Comparison of ENCODE assay signal across 11 cellular contexts in the genomic region with DNA sequence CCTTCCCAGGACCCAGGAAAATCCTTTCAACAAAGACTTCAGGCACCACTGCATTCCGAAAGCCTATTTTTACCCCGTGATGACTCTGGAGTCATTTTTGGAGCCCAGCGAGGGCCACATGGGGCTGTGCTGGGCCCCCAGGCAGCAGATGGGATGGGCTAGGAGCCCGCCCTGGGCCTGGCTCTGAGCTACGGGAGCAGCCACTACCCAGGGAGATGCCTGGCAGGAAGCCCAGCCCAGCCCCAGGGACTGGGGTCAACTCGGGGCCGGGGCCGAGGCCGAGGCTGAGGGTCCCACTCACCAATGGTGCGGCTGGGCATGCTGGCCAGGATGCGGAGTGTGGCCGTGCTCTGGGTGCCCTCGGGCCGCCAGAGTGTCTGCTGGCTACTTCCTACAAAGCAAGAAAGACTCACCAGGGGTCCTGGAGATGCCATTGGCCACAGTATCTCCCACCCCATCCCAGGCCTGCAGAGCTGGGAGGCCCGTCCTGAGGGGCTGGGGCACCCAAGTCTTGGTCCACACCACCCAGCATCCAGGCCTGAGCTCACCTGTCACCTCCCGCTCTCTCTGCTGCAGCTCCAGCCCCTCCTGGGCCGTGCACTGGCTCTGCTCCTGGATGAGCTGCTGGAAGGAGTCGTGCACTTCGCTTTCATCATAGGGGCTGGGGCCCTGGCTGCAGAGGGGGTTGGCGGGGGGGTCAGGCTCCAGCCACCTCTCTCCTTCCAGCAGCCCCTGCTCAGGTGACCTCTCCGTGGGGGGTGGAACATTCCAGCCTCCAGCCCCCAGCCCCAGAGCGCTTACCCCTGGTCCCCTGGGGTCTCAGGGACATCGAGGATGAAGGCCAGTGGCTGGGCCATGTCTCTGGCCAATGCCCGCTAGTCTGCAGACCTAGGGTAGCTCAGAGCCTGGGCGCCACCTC. TPM values are rescaled to one million over a fixed set of nuclear protein-coding genes. Genes with fewer than 3 reads are reported as not detected.
DNase-seq lines count a peak whose midpoint lies in the region; ATAC-seq and TF ChIP-seq lines count a peak whose summit lies in the region.
"Had no signal": no experiment of that assay in that cellular context is flagged by ENCODE, and none has a peak within 500 bp of the region (broad histone marks: within the 10 kb centered on the region; RNA-seq: fewer than 3 reads in every experiment).

No MANE protein-coding gene starts in this region.

- intact Hi-C loops in left ventricle myocardium inferior (cut with micrococcal nuclease) = no loop called here

- H3K9me3 ChIP-seq in SJCRH30 (replicated peaks) (no peaks in the 10 kb centered on the region), left ventricle myocardium inferior (replicated peaks) (no peaks in the 10 kb centered on the region)

- H3K36me3 Mint-ChIP-seq in T-helper 2 cell treated with Interferon-gamma antibody and Interleukin-4, amounts not matched to agents 5 μg/mL and 100 μg/mL, for 36 hours (ENCODE audit: low read depth) = peaks cover 62% of the 10 kb centered on the region
- peaks cover 67 to 84% of the 10 kb centered on the region in 2 donors for H3K36me3 Mint-ChIP-seq in stimulated activated naive B cell treated with anti-CD40 and anti-IgM and Interleukin-4, amounts not matched to agents 10 μg/mL and 1 μg/mL and 100 μg/mL, for 72 hours

- peak overlapping the region; percentile 83 for H3K27ac Mint-ChIP-seq in T-helper 2 cell treated with Interferon-gamma antibody and Interleukin-4, amounts not matched to agents 5 μg/mL and 100 μg/mL, for 36 hours
- H3K27ac Mint-ChIP-seq in stimulated activated naive B cell treated with anti-CD40 and anti-IgM and Interleukin-4, amounts not matched to agents 10 μg/mL and 1 μg/mL and 100 μg/mL, for 72 hours = peak overlapping the region; percentile 98

- DNase-seq in T-helper 2 cell treated with Interferon-gamma antibody and Interleukin-4, amounts not matched to agents 5 μg/mL and 100 μg/mL, for 36 hours (ENCODE audit: low spot score) = no peak
- DNase-seq in T-helper 2 cell = no peak
- peak; percentile 68 to 78 for DNase-seq in SJCRH30
- peak; percentile 62 for DNase-seq in left ventricle myocardium inferior
- DNase-seq in stimulated activated naive B cell treated with anti-CD40 and anti-IgM and Interleukin-4, amounts not matched to agents 10 μg/mL and 1 μg/mL and 100 μg/mL, for 72 hours = peak; percentile 15
- no peak for DNase-seq in OCI-M1 (lab: John Stamatoyannopoulos, UW)
- no peak for DNase-seq in COLO668 (lab: John Stamatoyannopoulos, UW; ENCODE audit: unreplicated experiment)
- no peak for DNase-seq in DMS153 treated with DMSO at 0.1 percent for 48 hours (lab: John Stamatoyannopoulos, UW; ENCODE audit: unreplicated experiment)
- DNase-seq: NCI-H510A treated with DMSO at 0.1 percent for 48 hours had no signal

- H3K9me3 Mint-ChIP-seq in T-helper 2 cell treated with Interferon-gamma antibody and Interleukin-4, amounts not matched to agents 5 μg/mL and 100 μg/mL, for 36 hours = no peaks in the 10 kb centered on the region
- no peaks in the 10 kb centered on the region for H3K9me3 Mint-ChIP-seq in stimulated activated naive B cell treated with anti-CD40 and anti-IgM and Interleukin-4, amounts not matched to agents 10 μg/mL and 1 μg/mL and 100 μg/mL, for 72 hours

- H3K4me1 ChIP-seq in SJCRH30 (peaks cover 27% of the 10 kb centered on the region), left ventricle myocardium inferior (peaks cover 78% of the 10 kb centered on the region)

- peak overlapping the region; percentile 93 for H3K4me3 Mint-ChIP-seq in T-helper 2 cell treated with Interferon-gamma antibody and Interleukin-4, amounts not matched to agents 5 μg/mL and 100 μg/mL, for 36 hours
- peak overlapping the region; percentile 95 to 97 for H3K4me3 Mint-ChIP-seq in stimulated activated naive B cell treated with anti-CD40 and anti-IgM and Interleukin-4, amounts not matched to agents 10 μg/mL and 1 μg/mL and 100 μg/mL, for 72 hours

- peaks cover 54% of the 10 kb centered on the region for H3K4me1 Mint-ChIP-seq in T-helper 2 cell treated with Interferon-gamma antibody and Interleukin-4, amounts not matched to agents 5 μg/mL and 100 μg/mL, for 36 hours (ENCODE audit: low read depth)
- peaks cover 77 to 94% of the 10 kb centered on the region in 2 donors for H3K4me1 Mint-ChIP-seq in stimulated activated naive B cell treated with anti-CD40 and anti-IgM and Interleukin-4, amounts not matched to agents 10 μg/mL and 1 μg/mL and 100 μg/mL, for 72 hours

- no peak for ATAC-seq in stimulated activated naive B cell treated with anti-CD40 and anti-IgM and Interleukin-4, amounts not matched to agents 10 μg/mL and 1 μg/mL and 100 μg/mL, for 72 hours (replicated peaks)

- H3K27ac ChIP-seq in SJCRH30 (peak overlapping the region; percentile 24; the same call in 1 of the 2 replicates), left ventricle myocardium inferior (replicated peaks) (peak overlapping the region; percentile 93)

- no peaks in the 10 kb centered on the region for H3K27me3 ChIP-seq in SJCRH30
- no peaks in the 10 kb centered on the region for H3K27me3 ChIP-seq in left ventricle myocardium inferior (ENCODE audit: low read depth)

- H3K4me3 ChIP-seq in SJCRH30 (no peak overlapping the region; the same call in 1 of the 2 replicates), left ventricle myocardium inferior (peak overlapping the region; percentile 82)

- no peaks in the 10 kb centered on the region for H3K27me3 Mint-ChIP-seq in T-helper 2 cell treated with Interferon-gamma antibody and Interleukin-4, amounts not matched to agents 5 μg/mL and 100 μg/mL, for 36 hours (ENCODE audit: low read depth)
- H3K27me3 Mint-ChIP-seq in stimulated activated naive B cell treated with anti-CD40 and anti-IgM and Interleukin-4, amounts not matched to agents 10 μg/mL and 1 μg/mL and 100 μg/mL, for 72 hours = no peaks in the 10 kb centered on the region

- TF ChIP-seq CTCF in left ventricle myocardium inferior (IDR thresholded peaks at IDR 0.05; ENCODE audit: borderline replicate concordance) = no peak

- H3K36me3 ChIP-seq in SJCRH30 (peaks cover 6% of the 10 kb centered on the region; the same call in 1 of the 2 replicates), left ventricle myocardium inferior (peaks cover 43% of the 10 kb centered on the region)

RNA-seq across cellular contexts. Expression of a gene that starts 2.3 kb away (rescaled TPM):
- 18.8 and 23.2 TPM in 2 replicates for total RNA-seq in SJCRH30 (2014; rRNA removed; shearing (Covaris generic))
- total RNA-seq in left ventricle myocardium inferior = 39.5 TPM

RNA-seq across cellular contexts. Expression of a gene that starts 4.3 kb away (rescaled TPM):
- 0.28 and 0.30 TPM in 2 replicates for total RNA-seq in SJCRH30 (2014; rRNA removed; shearing (Covaris generic))
- total RNA-seq in left ventricle myocardium inferior = 1.3 TPM

RNA-seq across cellular contexts. Expression of a gene that starts 19.9 kb away (rescaled TPM):
- not detected in 2 replicates for total RNA-seq in SJCRH30 (2014; rRNA removed; shearing (Covaris generic))
- total RNA-seq in left ventricle myocardium inferior = not detected
- total RNA-seq: A172; activated CD8-positive, alpha-beta memory T cell treated with anti-CD3 and anti-CD28 coated beads for 36 hours had no signal

RNA-seq across cellular contexts. Expression of a gene that starts 42.1 kb away (rescaled TPM):
- 19.5 and 21.1 TPM in 2 replicates for total RNA-seq in SJCRH30 (2014; rRNA removed; shearing (Covaris generic))
- total RNA-seq in left ventricle myocardium inferior = 86.9 TPM

Comparison
In these comparisons a context has a peak if more than half of its experiments do, and no peak if none do; other contexts are left out.
1. DNase-seq: peak in SJCRH30 (2 of 2), left ventricle myocardium inferior (single experiment) and stimulated activated naive B cell treated with anti-CD40 and anti-IgM and Interleukin-4, amounts not matched to agents 10 μg/mL and 1 μg/mL and 100 μg/mL, for 72 hours (single experiment); none in T-helper 2 cell treated with Interferon-gamma antibody and Interleukin-4, amounts not matched to agents 5 μg/mL and 100 μg/mL, for 36 hours (single experiment), T-helper 2 cell (0 of 5), OCI-M1 (single experiment), COLO668 (single experiment) and DMS153 treated with DMSO at 0.1 percent for 48 hours (single experiment).